In the genomic region with DNA sequence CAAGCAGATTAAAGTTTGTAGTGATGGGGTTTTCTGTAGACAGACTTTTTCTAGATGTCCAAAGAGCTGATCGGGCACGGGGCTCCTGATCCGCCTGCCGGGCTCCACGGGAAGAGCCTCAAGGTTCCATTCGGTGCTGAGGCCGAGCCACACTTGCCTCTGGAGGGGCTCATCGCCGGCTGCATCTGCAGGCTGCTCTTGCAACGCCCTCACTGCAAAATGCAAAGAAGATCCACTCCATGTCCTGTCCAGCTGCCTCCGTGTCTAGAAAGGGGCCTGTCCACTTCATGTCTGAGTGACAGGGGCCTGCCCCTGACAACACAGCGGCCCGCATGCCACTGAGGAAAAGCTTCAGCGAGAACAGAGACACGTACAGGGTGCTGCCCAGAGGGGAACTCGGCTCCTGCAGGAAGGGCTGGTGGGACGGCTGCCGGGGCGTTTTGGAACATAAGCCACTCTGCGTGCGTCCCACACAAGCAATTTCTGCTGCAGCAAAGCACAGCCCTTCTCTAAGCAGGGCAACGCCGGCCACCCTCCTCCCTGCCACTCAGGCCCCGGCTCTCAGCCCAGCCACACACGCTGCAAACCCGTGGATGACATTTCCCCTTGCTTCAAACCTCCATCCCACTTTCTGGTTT, we compare ENCODE assay signal across 13 cellular contexts.
"Had no signal": no experiment of that assay in that cellular context is flagged by ENCODE, and none has a peak within 500 bp of the region (broad histone marks: within the 10 kb centered on the region; RNA-seq: fewer than 3 reads in every experiment).

No MANE protein-coding gene starts in this region.

- DNase-seq: activated CD4-positive, alpha-beta T cell treated with anti-CD3 and anti-CD28 coated beads, Interleukin-2, amount 50 U/mL, for 4 hours; activated naive CD4-positive, alpha-beta T cell; activated T-cell treated with anti-CD3 and anti-CD28 coated beads, Interleukin-2, amount 50 U/mL, for 4 hours; esophagus squamous epithelium; foreskin fibroblast; immature natural killer cell; mesenchymal stem cell; nephron progenitor cell had no signal

- H3K9me3 ChIP-seq: esophagus squamous epithelium, ovary, tibial nerve had no signal

- H3K36me3 ChIP-seq: esophagus squamous epithelium, ovary, tibial nerve had no signal

- H3K4me3 ChIP-seq: esophagus squamous epithelium, ovary, skin epidermis, tibial nerve had no signal

- H3K9me3 Mint-ChIP-seq: activated T-cell treated with anti-CD3 and anti-CD28 coated beads, Interleukin-2, amount 50 U/mL, for 4 hours; nephron progenitor cell had no signal

- H3K27me3 ChIP-seq: ovary, tibial nerve had no signal

- H3K27ac Mint-ChIP-seq: immature natural killer cell, nephron progenitor cell had no signal

- H3K4me3 Mint-ChIP-seq: activated T-cell treated with anti-CD3 and anti-CD28 coated beads, Interleukin-2, amount 50 U/mL, for 4 hours; immature natural killer cell; nephron progenitor cell had no signal

- FAIRE-seq: astrocyte, colon had no signal

- H3K27ac ChIP-seq: esophagus squamous epithelium, ovary, tibial nerve had no signal
